Comparison of ENCODE assay signal across 22 cellular contexts in genomic region chr5:74540582-74540981, GRCh38.
A peak's percentile ranks its signal among the peaks of the same experiment; 100 is the strongest.
DNase-seq lines count a peak whose midpoint lies in the region; ATAC-seq and TF ChIP-seq lines count a peak whose summit lies in the region.
"Had no signal": no experiment of that assay in that cellular context is flagged by ENCODE, and none has a peak within 500 bp of the region (broad histone marks: within the 10 kb centered on the region; RNA-seq: fewer than 3 reads in every experiment).

No MANE protein-coding gene starts in this region.

- H3K4me3 ChIP-seq in AG04450 (ENCODE audit: low read depth, low read length) (no peak overlapping the region), PC-3 (ENCODE audit: low read length) (no peak overlapping the region), psoas muscle (no peak overlapping the region)
- H3K4me3 ChIP-seq: hepatocyte, ovary had no signal

- peak overlapping the region; percentile 52; the same call in 1 of the 2 replicates for H3K4me2 ChIP-seq in PC-3 (ENCODE audit: low read length)
- H3K4me2 ChIP-seq: hepatocyte had no signal

- intact Hi-C loops in PC-3 (cut with micrococcal nuclease): loop anchor here (5.0 kb wide), 3 partner anchors 133 to 298 kb away; no protein-coding TSS in a partner anchor
- intact Hi-C loops in psoas muscle (cut with DNase I): no loop called here

- no peak for ATAC-seq in PC-3
- no peak for ATAC-seq in psoas muscle
- no peak for ATAC-seq in GM21619 (IDR thresholded peaks at IDR 0.05; ENCODE audit: unreplicated experiment)
- ATAC-seq: foreskin keratinocyte, sciatic nerve had no signal

- H3K27me3 Mint-ChIP-seq in mesothelial cell of epicardium (ENCODE audit: low read depth): no peaks in the 10 kb centered on the region
- H3K27me3 Mint-ChIP-seq in T-helper 2 cell treated with Interferon-gamma antibody and Interleukin-4, amounts not matched to agents 5 μg/mL and 100 μg/mL, for 36 hours (ENCODE audit: low read depth): peaks cover 19% of the 10 kb centered on the region

- peak overlapping the region; percentile 64 for H3K27ac Mint-ChIP-seq in mesothelial cell of epicardium
- H3K27ac Mint-ChIP-seq in T-helper 2 cell treated with Interferon-gamma antibody and Interleukin-4, amounts not matched to agents 5 μg/mL and 100 μg/mL, for 36 hours: no peak overlapping the region
- H3K27ac Mint-ChIP-seq: activated naive CD4-positive, alpha-beta T cell treated with anti-CD3 and anti-CD28 coated beads, Interleukin-2, amount 50 U/mL, for 24 hours; naive B cell had no signal

- no peak overlapping the region for H3K9ac ChIP-seq in PC-3 (ENCODE audit: low read length)

- H3K27ac ChIP-seq in AG04450 (ENCODE audit: low read depth, low read length): peak overlapping the region; percentile 11
- H3K27ac ChIP-seq in PC-3 (ENCODE audit: low read length): no peak overlapping the region
- peak overlapping the region; percentile 91 for H3K27ac ChIP-seq in epithelial cell of prostate
- H3K27ac ChIP-seq in psoas muscle: no peak overlapping the region
- H3K27ac ChIP-seq: foreskin keratinocyte, hepatocyte, ovary had no signal

- peaks cover 1% of the 10 kb centered on the region for H3K9me3 Mint-ChIP-seq in mesothelial cell of epicardium
- H3K9me3 Mint-ChIP-seq in T-helper 2 cell treated with Interferon-gamma antibody and Interleukin-4, amounts not matched to agents 5 μg/mL and 100 μg/mL, for 36 hours: no peaks in the 10 kb centered on the region
- H3K9me3 Mint-ChIP-seq: activated naive CD4-positive, alpha-beta T cell treated with anti-CD3 and anti-CD28 coated beads, Interleukin-2, amount 50 U/mL, for 24 hours had no signal

- peaks cover 45% of the 10 kb centered on the region for H3K4me1 ChIP-seq in PC-3 (ENCODE audit: insufficient read depth, low read length)
- H3K4me1 ChIP-seq in psoas muscle: peaks cover 6% of the 10 kb centered on the region

- no peaks in the 10 kb centered on the region for H4K20me1 ChIP-seq in PC-3 (ENCODE audit: low read length)

- H3K27me3 ChIP-seq in AG04450 (ENCODE audit: control insufficient read depth, insufficient read depth, low read length) (no peaks in the 10 kb centered on the region), PC-3 (ENCODE audit: low read length) (no peaks in the 10 kb centered on the region), psoas muscle (ENCODE audit: insufficient read depth in 3 of 3, low read length in 2 of 3) (no peaks in the 10 kb centered on the region)
- H3K27me3 ChIP-seq: foreskin keratinocyte, hepatocyte, ovary had no signal

- CTCF ChIA-PET in AG04450 (lab: Charles Lee): no interaction called here
- CTCF ChIA-PET in PC-3 (lab: Charles Lee): no interaction called here

- TF ChIP-seq CTCF in AG04450 (IDR thresholded peaks at IDR 0.05; ENCODE audit: low read depth, low read length) (no peak), PC-3 (conservative IDR thresholded peaks at IDR 0.05; ENCODE audit: low read depth, low read length) (no peak), mesothelial cell of epicardium (IDR thresholded peaks at IDR 0.05; ENCODE audit: unreplicated experiment) (no peak), psoas muscle (IDR thresholded peaks at IDR 0.05) (no peak)

- POLR2A ChIA-PET in AG04450 (lab: Yijun Ruan, JAX): interaction anchor here (0.7 kb wide), 1 partner anchor 151 kb away, joined by 5 read pairs; no protein-coding TSS in a partner anchor
- POLR2A ChIA-PET in PC-3 (lab: Charles Lee; ENCODE audit: unreplicated experiment): interaction anchor here (0.6 to 0.8 kb wide), 3 partner anchors 15 to 93 kb away, joined by 3 to 8 read pairs (median 5); no protein-coding TSS in a partner anchor

- no peak overlapping the region for H3K4me3 Mint-ChIP-seq in mesothelial cell of epicardium
- H3K4me3 Mint-ChIP-seq in T-helper 2 cell treated with Interferon-gamma antibody and Interleukin-4, amounts not matched to agents 5 μg/mL and 100 μg/mL, for 36 hours: no peak overlapping the region
- H3K4me3 Mint-ChIP-seq: activated naive CD4-positive, alpha-beta T cell treated with anti-CD3 and anti-CD28 coated beads, Interleukin-2, amount 50 U/mL, for 24 hours; naive B cell had no signal

- peaks cover 10% of the 10 kb centered on the region for H3F3A ChIP-seq in PC-3 (ENCODE audit: low read length, unreplicated experiment)

- WGBS in psoas muscle, 3 donors: 79 to 96% (median 86%) methylated on average over 1 of the region's 1 CpG

- DNase-seq in AG04450 (ENCODE audit: low read depth, low spot score) (no peak), PC-3 (no peak), epithelial cell of prostate (ENCODE audit: low read depth, low spot score) (no peak), mesothelial cell of epicardium (ENCODE audit: low spot score in 2 of 2, unreplicated experiment in 2 of 2) (no peak), psoas muscle (no peak), NCI-H2227 (lab: John Stamatoyannopoulos, UW; ENCODE audit: unreplicated experiment) (no peak)
- no peak for DNase-seq in T-helper 2 cell treated with Interferon-gamma antibody and Interleukin-4, amounts not matched to agents 5 μg/mL and 100 μg/mL, for 36 hours (ENCODE audit: low spot score)
- DNase-seq: activated CD4-positive, alpha-beta T cell treated with anti-CD3 and anti-CD28 coated beads, Interleukin-2, amount 50 U/mL, for 1 hour; anterior cingulate cortex; C1 segment of cervical spinal cord; central memory CD4-positive, alpha-beta T cell; HCEC 1CT; naive B cell; NCI-H187; ovary; stimulated activated CD4-positive, alpha-beta T cell treated with anti-CD3 and anti-CD28 coated beads, Interleukin-15, amount 100 ng/mL, for 24 hours; T-helper 2 cell had no signal

- H3K9me3 ChIP-seq in AG04450 (ENCODE audit: control insufficient read depth, insufficient read depth, low read length) (no peaks in the 10 kb centered on the region), PC-3 (ENCODE audit: low read length) (no peaks in the 10 kb centered on the region), psoas muscle (peaks cover under 1% of the 10 kb centered on the region)
- H3K9me3 ChIP-seq: ovary had no signal

- no peaks in the 10 kb centered on the region for H3K36me3 Mint-ChIP-seq in mesothelial cell of epicardium
- H3K36me3 Mint-ChIP-seq in T-helper 2 cell treated with Interferon-gamma antibody and Interleukin-4, amounts not matched to agents 5 μg/mL and 100 μg/mL, for 36 hours (ENCODE audit: low read depth): no peaks in the 10 kb centered on the region
- H3K36me3 Mint-ChIP-seq: activated naive CD4-positive, alpha-beta T cell treated with anti-CD3 and anti-CD28 coated beads, Interleukin-2, amount 50 U/mL, for 24 hours; naive B cell had no signal

- H3K9me2 ChIP-seq in PC-3 (replicated peaks; ENCODE audit: low read length): no peaks in the 10 kb centered on the region

- H2AFZ ChIP-seq in PC-3 (ENCODE audit: low read length): no peak overlapping the region
- H2AFZ ChIP-seq: hepatocyte had no signal

- H3K36me3 ChIP-seq in PC-3 (ENCODE audit: low read depth, low read length): no peaks in the 10 kb centered on the region
- no peaks in the 10 kb centered on the region for H3K36me3 ChIP-seq in psoas muscle (ENCODE audit: insufficient read depth in 1 of 2, low read depth in 1 of 2)
- H3K36me3 ChIP-seq: ovary had no signal

- no TSS peak for BruUV-seq in PC-3 (replicated peaks; lab: Mats Ljungman, UMichigan)

- H3K4me1 Mint-ChIP-seq in mesothelial cell of epicardium: peaks cover 34% of the 10 kb centered on the region
- H3K4me1 Mint-ChIP-seq in T-helper 2 cell treated with Interferon-gamma antibody and Interleukin-4, amounts not matched to agents 5 μg/mL and 100 μg/mL, for 36 hours (ENCODE audit: low read depth): no peaks in the 10 kb centered on the region
- H3K4me1 Mint-ChIP-seq: activated naive CD4-positive, alpha-beta T cell treated with anti-CD3 and anti-CD28 coated beads, Interleukin-2, amount 50 U/mL, for 24 hours; naive B cell had no signal

- no peaks in the 10 kb centered on the region for H3K79me2 ChIP-seq in PC-3 (ENCODE audit: low read length)
- H3K79me2 ChIP-seq: hepatocyte had no signal

Comparison
In these comparisons a context has a peak if more than half of its experiments do, and no peak if none do; other contexts are left out.
1. H3K27ac ChIP-seq: peak in AG04450 (single experiment) and epithelial cell of prostate (single experiment); none in PC-3 (single experiment) and psoas muscle (single experiment).